15 cellular contexts compared by ENCODE assay signal in the genomic region with DNA sequence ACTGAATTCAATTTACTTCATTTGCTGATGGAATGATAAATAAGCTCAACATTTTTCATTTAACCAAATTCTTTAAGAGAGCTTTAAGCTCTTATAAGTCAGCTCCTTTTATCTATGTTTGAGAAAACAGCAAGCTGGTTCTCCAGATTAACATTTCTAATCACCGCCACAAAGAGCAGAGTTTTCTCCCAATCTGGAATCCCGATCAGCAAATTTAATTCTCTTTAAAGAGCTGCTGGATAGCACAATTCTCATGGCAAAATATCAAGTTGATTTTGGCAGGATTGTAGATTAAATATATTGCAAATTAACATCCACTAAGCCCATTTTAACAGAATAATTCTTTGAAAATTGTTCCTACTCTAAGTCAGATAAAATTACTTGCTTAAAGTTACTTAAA. TPM values are rescaled to one million over a fixed set of nuclear protein-coding genes. Genes with fewer than 3 reads are reported as not detected.
A peak's percentile ranks its signal among the peaks of the same experiment; 100 is the strongest.
DNase-seq lines count a peak whose midpoint lies in the region; ATAC-seq, FAIRE-seq and TF ChIP-seq lines count a peak whose summit lies in the region.
"Had no signal": no experiment of that assay in that cellular context is flagged by ENCODE, and none has a peak within 500 bp of the region (broad histone marks: within the 10 kb centered on the region; RNA-seq: fewer than 3 reads in every experiment).

No MANE protein-coding gene starts in this region.

- in situ Hi-C loops in transverse colon (cut with MboI; ENCODE audit: low pct_ligation_motif_present in 1 of 4, low pct_unique_long_range_greater_than_20kb in 1 of 4, low sequenced_read_pairs in 3 of 4): no loop called here

- TF ChIP-seq POLR2A in GM12892 (IDR thresholded peaks at IDR 0.05; ENCODE audit: low read depth, low read length) (no peak), esophagus muscularis mucosa (IDR thresholded peaks at IDR 0.05; ENCODE audit: low read depth) (no peak), transverse colon (IDR thresholded peaks at IDR 0.05) (no peak)

- H3K4me3 ChIP-seq in PC-3 (ENCODE audit: low read length) (no peak overlapping the region), esophagus muscularis mucosa (peak overlapping the region in 3 of 4 donors; percentile 4 to 15 (median 11)), psoas muscle (peak overlapping the region; percentile 53), transverse colon (no peak overlapping the region)
- H3K4me3 ChIP-seq: mucosa of descending colon, tibial artery had no signal

- H4K20me1 ChIP-seq in PC-3 (ENCODE audit: low read length): no peaks in the 10 kb centered on the region

- no peak for DNase-seq in GM12892 (ENCODE audit: insufficient read length)
- DNase-seq in PC-3: no peak
- DNase-seq in esophagus muscularis mucosa (ENCODE audit: extremely low spot score): no peak
- DNase-seq in psoas muscle: no peak
- no peak for DNase-seq in transverse colon
- DNase-seq in Kasumi-1 (lab: John Stamatoyannopoulos, UW): no peak
- DNase-seq in activated CD8-positive, alpha-beta memory T cell treated with anti-CD3 and anti-CD28 coated beads, Interleukin-2, amount 50 U/mL, for 48 hours: no peak
- DNase-seq in NCI-H524 treated with DMSO at 0.1 percent for 48 hours (lab: John Stamatoyannopoulos, UW): no peak
- DNase-seq: activated T-cell treated with anti-CD3 and anti-CD28 coated beads, Interleukin-2, amount 50 U/mL, for 48 hours; GOT3; mucosa of descending colon; tibial artery had no signal

- TF ChIP-seq CTCF in PC-3 (conservative IDR thresholded peaks at IDR 0.05; ENCODE audit: low read depth, low read length) (no peak), esophagus muscularis mucosa (IDR thresholded peaks at IDR 0.05) (no peak), psoas muscle (IDR thresholded peaks at IDR 0.05) (no peak), transverse colon (IDR thresholded peaks at IDR 0.05) (no peak)

- H3K9me2 ChIP-seq in PC-3 (replicated peaks; ENCODE audit: low read length): no peaks in the 10 kb centered on the region

- H3K79me2 ChIP-seq in PC-3 (ENCODE audit: low read length): peaks cover 17% of the 10 kb centered on the region

- no peak overlapping the region for H3K9ac ChIP-seq in PC-3 (ENCODE audit: low read length)

- H2AFZ ChIP-seq in PC-3 (ENCODE audit: low read length): no peak overlapping the region

- no TSS peak for BruUV-seq in PC-3 (replicated peaks; lab: Mats Ljungman, UMichigan)

- H3K4me1 ChIP-seq in PC-3 (ENCODE audit: insufficient read depth, low read length) (peaks cover 32% of the 10 kb centered on the region), esophagus muscularis mucosa (no peaks in the 10 kb centered on the region), psoas muscle (peaks cover 12% of the 10 kb centered on the region), transverse colon (peaks cover 0 to 8% (median 0%) of the 10 kb centered on the region in 4 donors)
- H3K4me1 ChIP-seq: tibial artery had no signal

- 68% methylated on average over 2 of the region's 2 CpGs for WGBS in esophagus muscularis mucosa
- 34 to 57% (median 52%) methylated on average over 2 of the region's 2 CpGs for WGBS in psoas muscle, 3 donors
- WGBS in transverse colon (ENCODE audit: low coverage in 1 of 2), 2 donors: 71 to 80% methylated on average over 1 to 2 of the region's 2 CpGs

- POLR2A ChIA-PET in PC-3 (lab: Charles Lee; ENCODE audit: unreplicated experiment): interaction anchor here (0.6 kb wide), 1 partner anchor 254 kb away, joined by 5 read pairs; no protein-coding TSS in a partner anchor

- no peak for ATAC-seq in PC-3
- ATAC-seq in psoas muscle: no peak
- ATAC-seq: mucosa of descending colon; stimulated activated memory B cell treated with anti-CD40 and anti-IgM and Interleukin-4, amounts not matched to agents 10 μg/mL and 1 μg/mL and 100 μg/mL, for 72 hours; WTC11 had no signal

- H3K27me3 ChIP-seq in PC-3 (ENCODE audit: low read length) (no peaks in the 10 kb centered on the region), esophagus muscularis mucosa (no peaks in the 10 kb centered on the region), psoas muscle (ENCODE audit: insufficient read depth in 3 of 3, low read length in 2 of 3) (no peaks in the 10 kb centered on the region), transverse colon (no peaks in the 10 kb centered on the region)
- H3K27me3 ChIP-seq: neutrophil, tibial artery had no signal

- intact Hi-C loops in PC-3 (cut with micrococcal nuclease): no loop called here
- intact Hi-C loops in esophagus muscularis mucosa (cut with DNase I): no loop called here
- intact Hi-C loops in psoas muscle (cut with DNase I): no loop called here
- intact Hi-C loops in transverse colon (cut with DNase I; ENCODE audit: low total_unique reads): no loop called here

- H3K36me3 ChIP-seq in PC-3 (ENCODE audit: low read depth, low read length): no peaks in the 10 kb centered on the region
- H3K36me3 ChIP-seq in esophagus muscularis mucosa: no peaks in the 10 kb centered on the region
- H3K36me3 ChIP-seq in psoas muscle (ENCODE audit: insufficient read depth in 1 of 2, low read depth in 1 of 2): no peaks in the 10 kb centered on the region
- no peaks in the 10 kb centered on the region for H3K36me3 ChIP-seq in transverse colon
- H3K36me3 ChIP-seq: neutrophil, tibial artery had no signal

- H3F3A ChIP-seq in PC-3 (ENCODE audit: low read length, unreplicated experiment): no peaks in the 10 kb centered on the region

- FAIRE-seq in GM12892 (lab: Jason Lieb, UNC): peak; percentile 58

- TF ChIP-seq EP300 in esophagus muscularis mucosa (IDR thresholded peaks at IDR 0.05) (no peak), transverse colon (IDR thresholded peaks at IDR 0.05; ENCODE audit: low read depth) (no peak)

- H3K27ac ChIP-seq in PC-3 (ENCODE audit: low read length) (peak overlapping the region; percentile 14), esophagus muscularis mucosa (replicated peaks in 1 of 4) (peak overlapping the region in 3 of 4 donors; percentile 5 to 26 (median 17)), psoas muscle (peak overlapping the region; percentile 54), transverse colon (no peak overlapping the region)
- H3K27ac ChIP-seq: tibial artery had no signal

- CTCF ChIA-PET in PC-3 (lab: Charles Lee): no interaction called here

- no peaks in the 10 kb centered on the region for H3K9me3 ChIP-seq in PC-3 (ENCODE audit: low read length)
- no peaks in the 10 kb centered on the region for H3K9me3 ChIP-seq in esophagus muscularis mucosa
- no peaks in the 10 kb centered on the region for H3K9me3 ChIP-seq in psoas muscle
- no peaks in the 10 kb centered on the region for H3K9me3 ChIP-seq in transverse colon
- H3K9me3 ChIP-seq: mucosa of descending colon, neutrophil, tibial artery had no signal

- H3K4me2 ChIP-seq in PC-3 (ENCODE audit: low read length): peak overlapping the region; percentile 65; the same call in 1 of the 2 replicates

RNA-seq across cellular contexts. Expression of gene RPS6KA3, which starts 48.8 kb away (rescaled TPM):
- polyA plus RNA-seq in GM12892 (2012; ENCODE audit: missing spikeins): 18.8 TPM
- 22.8 and 24.6 TPM in 2 replicates for total RNA-seq in PC-3 (2014; rRNA removed)
- 10 to 100 TPM; 36.1 to 41.6 (median 39.0) TPM for total RNA-seq in esophagus muscularis mucosa
- 10 to 100 TPM; 56.4 to 91.9 (median 77.2) TPM for total RNA-seq in psoas muscle
- polyA plus RNA-seq in psoas muscle: 10 to 100 TPM; 35.4 to 82.8 (median 39.1) TPM
- total RNA-seq in transverse colon: 10 to 100 TPM; 28.7 to 73.0 (median 49.8) TPM

Comparison
In these comparisons a context has a peak if more than half of its experiments do, and no peak if none do; other contexts are left out.
1. H3K27ac ChIP-seq: peak in PC-3 (single experiment), esophagus muscularis mucosa (3 of 4) and psoas muscle (single experiment); none in transverse colon (0 of 4).
2. H3K4me3 ChIP-seq: peak in esophagus muscularis mucosa (3 of 4) and psoas muscle (single experiment); none in PC-3 (single experiment) and transverse colon (0 of 4).